In the genomic region with DNA sequence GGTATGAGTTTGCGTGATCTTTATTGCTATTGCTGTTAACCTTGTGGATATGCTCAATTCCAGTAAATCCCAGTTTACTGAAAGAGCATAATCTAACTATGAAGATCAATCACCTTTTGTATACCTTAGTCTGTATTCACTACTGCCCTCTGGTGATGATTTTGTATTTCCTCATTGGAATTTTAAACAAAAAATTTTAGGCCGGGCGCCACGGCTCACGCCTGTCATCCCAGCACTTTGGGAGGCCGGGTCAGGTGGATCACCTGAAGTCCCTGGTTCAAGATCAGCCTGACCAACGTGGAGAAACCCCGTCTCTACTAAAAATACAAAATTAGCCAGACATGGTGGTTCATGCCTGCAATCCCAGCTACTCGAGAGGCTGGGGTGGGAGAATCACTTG, we compare ENCODE assay signal across 10 cellular contexts. TPM values are rescaled to one million over a fixed set of nuclear protein-coding genes. Genes with fewer than 3 reads are reported as not detected.
A peak's percentile ranks its signal among the peaks of the same experiment; 100 is the strongest.
DNase-seq lines count a peak whose midpoint lies in the region; ATAC-seq, FAIRE-seq and TF ChIP-seq lines count a peak whose summit lies in the region.
"Had no signal": no experiment of that assay in that cellular context is flagged by ENCODE, and none has a peak within 500 bp of the region (broad histone marks: within the 10 kb centered on the region; RNA-seq: fewer than 3 reads in every experiment).

No MANE protein-coding gene starts in this region.

- no peak overlapping the region for H3K9ac ChIP-seq in kidney (ENCODE audit: low read length in 2 of 2)

- no peaks in the 10 kb centered on the region for H3K27me3 ChIP-seq in AG04450 (ENCODE audit: control insufficient read depth, insufficient read depth, low read length)

- H3K4me3 ChIP-seq in AG04450 (ENCODE audit: low read depth, low read length) (no peak overlapping the region), kidney (ENCODE audit: low read length in 2 of 2) (no peak overlapping the region)
- H3K4me3 ChIP-seq: skin epidermis had no signal

- POLR2A ChIA-PET in AG04450 (lab: Yijun Ruan, JAX): no interaction called here
- POLR2A ChIA-PET in GM10248 (lab: Yijun Ruan, JAX): no interaction called here

- intact Hi-C loops in kidney (cut with DNase I): no loop called here

- FAIRE-seq in kidney (lab: Jason Lieb, UNC): no peak
- FAIRE-seq: TTC549 had no signal

- no peaks in the 10 kb centered on the region for H3K9me3 ChIP-seq in AG04450 (ENCODE audit: control insufficient read depth, insufficient read depth, low read length)
- H3K9me3 ChIP-seq in kidney (ENCODE audit: control insufficient read depth in 1 of 2, low read length in 2 of 2): no peaks in the 10 kb centered on the region

- peak; percentile 32 for TF ChIP-seq CTCF in AG04450 (IDR thresholded peaks at IDR 0.05; ENCODE audit: low read depth, low read length)
- TF ChIP-seq CTCF in GM10248 (IDR thresholded peaks at IDR 0.05; ENCODE audit: control extremely low read depth, extremely low read depth, low read depth, missing control alignments): peak; percentile 0
- TF ChIP-seq CTCF in kidney (IDR thresholded peaks at IDR 0.05; ENCODE audit: borderline replicate concordance, extremely low read depth, insufficient read depth): peak; percentile 17

- DNase-seq in AG04450 (ENCODE audit: low read depth, low spot score) (no peak), GM10248 (ENCODE audit: extremely low spot score) (no peak), SK-MEL-5 (ENCODE audit: low read depth, low spot score) (peak; percentile 45), kidney (no peak), NCI-H1436 treated with DMSO at 0.1 percent for 48 hours (lab: John Stamatoyannopoulos, UW) (no peak), T1000 (lab: John Stamatoyannopoulos, UW) (no peak), GM19238 (ENCODE audit: insufficient read length, low spot score) (no peak)

- ATAC-seq in HG03460 (IDR thresholded peaks at IDR 0.05; ENCODE audit: unreplicated experiment): no peak

- H3K27ac ChIP-seq in AG04450 (ENCODE audit: low read depth, low read length) (no peak overlapping the region), kidney (ENCODE audit: low read depth in 2 of 2, low read length in 2 of 2) (no peak overlapping the region)
- H3K27ac ChIP-seq: skin epidermis had no signal

- H3K4me1 ChIP-seq in kidney (ENCODE audit: control insufficient read depth in 1 of 2, insufficient read depth in 1 of 2, low read depth in 1 of 2, low read length in 2 of 2): peaks cover 0 to 2% of the 10 kb centered on the region in 2 donors

- in situ Hi-C loops in SK-MEL-5 (cut with HindIII; ENCODE audit: low pct_unique_long_range_greater_than_20kb, low sequenced_read_pairs): no loop called here

- CTCF ChIA-PET in AG04450 (lab: Charles Lee): no interaction called here
- CTCF ChIA-PET in GM10248 (lab: Yijun Ruan, JAX): interaction anchor here (2.1 kb wide), 1 partner anchor 12 kb away, joined by 9 read pairs; no protein-coding TSS in a partner anchor

- H3K36me3 ChIP-seq in kidney (ENCODE audit: control insufficient read depth in 1 of 2, insufficient read depth in 2 of 2, low read length in 2 of 2): no peaks in the 10 kb centered on the region

RNA-seq across cellular contexts. Expression of gene COMMD1, which starts 5.1 kb away (rescaled TPM):
- polyA plus RNA-seq in AG04450 (2011; rRNA removed) (52.4 and 59.9 TPM in 2 replicates), kidney (ENCODE audit: insufficient read depth, low read depth, low replicate concordance) (99.4 TPM)
- polyA minus RNA-seq in AG04450 (2011; rRNA and poly(A)+ RNA removed): 21.1 and 21.4 TPM in 2 replicates
- 51.2 and 54.1 TPM in 2 replicates for total RNA-seq in SK-MEL-5 (2014; rRNA removed; shearing (Covaris generic))
- 42.5 and 43.1 TPM in 2 replicates for polyA plus RNA-seq in SK-MEL-5 (2015; cell fraction: cytosol; rRNA removed)
- 8.7 and 12.4 TPM in 2 replicates for polyA plus RNA-seq in SK-MEL-5 (2015; cell fraction: nucleus; rRNA removed)
- 38.5 TPM for total RNA-seq in kidney

RNA-seq across cellular contexts. Expression of gene CCT4, which starts 22.1 kb away (rescaled TPM):
- polyA plus RNA-seq in AG04450 (2011; rRNA removed) (136 and 170 TPM in 2 replicates), kidney (ENCODE audit: insufficient read depth, low read depth, low replicate concordance) (121 TPM)
- 59.9 and 96.7 TPM in 2 replicates for polyA minus RNA-seq in AG04450 (2011; rRNA and poly(A)+ RNA removed)
- total RNA-seq in SK-MEL-5 (2014; rRNA removed; shearing (Covaris generic)): 456 and 499 TPM in 2 replicates
- 197 and 259 TPM in 2 replicates for polyA plus RNA-seq in SK-MEL-5 (2015; cell fraction: cytosol; rRNA removed)
- 83.3 and 119 TPM in 2 replicates for polyA plus RNA-seq in SK-MEL-5 (2015; cell fraction: nucleus; rRNA removed)
- 99.3 TPM for total RNA-seq in kidney

RNA-seq across cellular contexts. Expression of gene FAM161A, which starts 56.7 kb away (rescaled TPM):
- polyA plus RNA-seq in AG04450 (2011; rRNA removed): 1.1 and 1.6 TPM in 2 replicates
- 0.51 and 0.61 TPM in 2 replicates for polyA minus RNA-seq in AG04450 (2011; rRNA and poly(A)+ RNA removed)
- total RNA-seq in SK-MEL-5 (2014; rRNA removed; shearing (Covaris generic)): 12.3 and 21.7 TPM in 2 replicates
- 8.5 and 11.8 TPM in 2 replicates for polyA plus RNA-seq in SK-MEL-5 (2015; cell fraction: cytosol; rRNA removed)
- 153 and 176 TPM in 2 replicates for polyA plus RNA-seq in SK-MEL-5 (2015; cell fraction: nucleus; rRNA removed)
- 3.7 TPM for total RNA-seq in kidney
- 1.5 TPM for polyA plus RNA-seq in kidney (ENCODE audit: insufficient read depth, low read depth, low replicate concordance)
